Comparison of ENCODE assay signal across 1 cellular context in genomic region chr1:205318231-205318991, GRCh38.
TF ChIP-seq lines count a peak whose summit lies in the region.

No MANE protein-coding gene starts in this region.

TF ChIP-seq in HepG2, 621 proteins besides CTCF, POLR2A, EP300 and RAD21 (continued from another document and continues in another):
- no peak for TF ChIP-seq ZNF18 (CRISPR knock-in tag; IDR thresholded peaks at IDR 0.05; ENCODE audit: insufficient replicate concordance)
- TF ChIP-seq SMC3 (IDR thresholded peaks at IDR 0.05; ENCODE audit: low read length) = no peak
- TF ChIP-seq, protein P1, sequence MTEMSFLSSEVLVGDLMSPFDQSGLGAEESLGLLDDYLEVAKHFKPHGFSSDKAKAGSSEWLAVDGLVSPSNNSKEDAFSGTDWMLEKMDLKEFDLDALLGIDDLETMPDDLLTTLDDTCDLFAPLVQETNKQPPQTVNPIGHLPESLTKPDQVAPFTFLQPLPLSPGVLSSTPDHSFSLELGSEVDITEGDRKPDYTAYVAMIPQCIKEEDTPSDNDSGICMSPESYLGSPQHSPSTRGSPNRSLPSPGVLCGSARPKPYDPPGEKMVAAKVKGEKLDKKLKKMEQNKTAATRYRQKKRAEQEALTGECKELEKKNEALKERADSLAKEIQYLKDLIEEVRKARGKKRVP (CRISPR knock-in tag; IDR thresholded peaks at IDR 0.05) = peak in 1 of 2 experiments; percentile 26; a peak in 1 of 4 replicates
- TF ChIP-seq, protein P2, sequence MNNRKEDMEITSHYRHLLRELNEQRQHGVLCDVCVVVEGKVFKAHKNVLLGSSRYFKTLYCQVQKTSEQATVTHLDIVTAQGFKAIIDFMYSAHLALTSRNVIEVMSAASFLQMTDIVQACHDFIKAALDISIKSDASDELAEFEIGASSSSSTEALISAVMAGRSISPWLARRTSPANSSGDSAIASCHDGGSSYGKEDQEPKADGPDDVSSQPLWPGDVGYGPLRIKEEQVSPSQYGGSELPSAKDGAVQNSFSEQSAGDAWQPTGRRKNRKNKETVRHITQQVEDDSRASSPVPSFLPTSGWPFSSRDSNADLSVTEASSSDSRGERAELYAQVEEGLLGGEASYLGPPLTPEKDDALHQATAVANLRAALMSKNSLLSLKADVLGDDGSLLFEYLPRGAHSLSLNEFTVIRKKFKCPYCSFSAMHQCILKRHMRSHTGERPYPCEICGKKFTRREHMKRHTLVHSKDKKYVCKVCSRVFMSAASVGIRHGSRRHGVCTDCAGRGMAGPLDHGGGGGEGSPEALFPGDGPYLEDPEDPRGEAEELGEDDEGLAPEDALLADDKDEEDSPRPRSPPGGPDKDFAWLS (CRISPR knock-in tag; IDR thresholded peaks at IDR 0.05; ENCODE audit: borderline replicate concordance) = no peak
- no peak for TF ChIP-seq ZNF12 (CRISPR knock-in tag; IDR thresholded peaks at IDR 0.05)
- TF ChIP-seq MED1 (CRISPR knock-in tag; IDR thresholded peaks at IDR 0.05) = peak; percentile 41; the same call in 1 of the 2 replicates
- TF ChIP-seq RARA (CRISPR knock-in tag; IDR thresholded peaks at IDR 0.05) = 0 out of 2 replicates have a peak, but pooled peaks have one; percentile 14
- TF ChIP-seq, protein P3, sequence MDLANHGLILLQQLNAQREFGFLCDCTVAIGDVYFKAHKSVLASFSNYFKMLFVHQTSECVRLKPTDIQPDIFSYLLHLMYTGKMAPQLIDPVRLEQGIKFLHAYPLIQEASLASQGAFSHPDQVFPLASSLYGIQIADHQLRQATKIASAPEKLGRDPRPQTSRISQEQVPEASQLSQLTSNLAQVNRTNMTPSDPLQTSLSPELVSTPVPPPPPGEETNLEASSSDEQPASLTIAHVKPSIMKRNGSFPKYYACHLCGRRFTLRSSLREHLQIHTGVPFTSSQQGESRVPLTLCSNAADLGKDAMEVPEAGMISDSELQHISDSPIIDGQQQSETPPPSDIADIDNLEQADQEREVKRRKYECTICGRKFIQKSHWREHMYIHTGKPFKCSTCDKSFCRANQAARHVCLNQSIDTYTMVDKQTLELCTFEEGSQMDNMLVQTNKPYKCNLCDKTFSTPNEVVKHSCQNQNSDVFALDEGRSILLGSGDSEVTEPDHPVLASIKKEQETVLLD (CRISPR knock-in tag; IDR thresholded peaks at IDR 0.05; ENCODE audit: low read depth) = no peak
- TF ChIP-seq, protein P4, sequence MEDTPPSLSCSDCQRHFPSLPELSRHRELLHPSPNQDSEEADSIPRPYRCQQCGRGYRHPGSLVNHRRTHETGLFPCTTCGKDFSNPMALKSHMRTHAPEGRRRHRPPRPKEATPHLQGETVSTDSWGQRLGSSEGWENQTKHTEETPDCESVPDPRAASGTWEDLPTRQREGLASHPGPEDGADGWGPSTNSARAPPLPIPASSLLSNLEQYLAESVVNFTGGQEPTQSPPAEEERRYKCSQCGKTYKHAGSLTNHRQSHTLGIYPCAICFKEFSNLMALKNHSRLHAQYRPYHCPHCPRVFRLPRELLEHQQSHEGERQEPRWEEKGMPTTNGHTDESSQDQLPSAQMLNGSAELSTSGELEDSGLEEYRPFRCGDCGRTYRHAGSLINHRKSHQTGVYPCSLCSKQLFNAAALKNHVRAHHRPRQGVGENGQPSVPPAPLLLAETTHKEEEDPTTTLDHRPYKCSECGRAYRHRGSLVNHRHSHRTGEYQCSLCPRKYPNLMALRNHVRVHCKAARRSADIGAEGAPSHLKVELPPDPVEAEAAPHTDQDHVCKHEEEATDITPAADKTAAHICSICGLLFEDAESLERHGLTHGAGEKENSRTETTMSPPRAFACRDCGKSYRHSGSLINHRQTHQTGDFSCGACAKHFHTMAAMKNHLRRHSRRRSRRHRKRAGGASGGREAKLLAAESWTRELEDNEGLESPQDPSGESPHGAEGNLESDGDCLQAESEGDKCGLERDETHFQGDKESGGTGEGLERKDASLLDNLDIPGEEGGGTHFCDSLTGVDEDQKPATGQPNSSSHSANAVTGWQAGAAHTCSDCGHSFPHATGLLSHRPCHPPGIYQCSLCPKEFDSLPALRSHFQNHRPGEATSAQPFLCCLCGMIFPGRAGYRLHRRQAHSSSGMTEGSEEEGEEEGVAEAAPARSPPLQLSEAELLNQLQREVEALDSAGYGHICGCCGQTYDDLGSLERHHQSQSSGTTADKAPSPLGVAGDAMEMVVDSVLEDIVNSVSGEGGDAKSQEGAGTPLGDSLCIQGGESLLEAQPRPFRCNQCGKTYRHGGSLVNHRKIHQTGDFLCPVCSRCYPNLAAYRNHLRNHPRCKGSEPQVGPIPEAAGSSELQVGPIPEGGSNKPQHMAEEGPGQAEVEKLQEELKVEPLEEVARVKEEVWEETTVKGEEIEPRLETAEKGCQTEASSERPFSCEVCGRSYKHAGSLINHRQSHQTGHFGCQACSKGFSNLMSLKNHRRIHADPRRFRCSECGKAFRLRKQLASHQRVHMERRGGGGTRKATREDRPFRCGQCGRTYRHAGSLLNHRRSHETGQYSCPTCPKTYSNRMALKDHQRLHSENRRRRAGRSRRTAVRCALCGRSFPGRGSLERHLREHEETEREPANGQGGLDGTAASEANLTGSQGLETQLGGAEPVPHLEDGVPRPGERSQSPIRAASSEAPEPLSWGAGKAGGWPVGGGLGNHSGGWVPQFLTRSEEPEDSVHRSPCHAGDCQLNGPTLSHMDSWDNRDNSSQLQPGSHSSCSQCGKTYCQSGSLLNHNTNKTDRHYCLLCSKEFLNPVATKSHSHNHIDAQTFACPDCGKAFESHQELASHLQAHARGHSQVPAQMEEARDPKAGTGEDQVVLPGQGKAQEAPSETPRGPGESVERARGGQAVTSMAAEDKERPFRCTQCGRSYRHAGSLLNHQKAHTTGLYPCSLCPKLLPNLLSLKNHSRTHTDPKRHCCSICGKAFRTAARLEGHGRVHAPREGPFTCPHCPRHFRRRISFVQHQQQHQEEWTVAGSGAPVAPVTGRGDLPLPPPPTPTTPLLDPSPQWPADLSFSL (CRISPR knock-in tag; IDR thresholded peaks at IDR 0.05) = no peak
- TF ChIP-seq ISX (CRISPR knock-in tag; conservative IDR thresholded peaks at IDR 0.05) = no peak
- TF ChIP-seq SIN3A (IDR thresholded peaks at IDR 0.05; ENCODE audit: borderline replicate concordance, low read depth, low read length) = no peak
- TF ChIP-seq ZNF639 (CRISPR knock-in tag; conservative IDR thresholded peaks at IDR 0.05) = no peak
- no peak for TF ChIP-seq MYC (CRISPR knock-in tag; IDR thresholded peaks at IDR 0.05; ENCODE audit: borderline replicate concordance)
- no peak for TF ChIP-seq ZNF589 (CRISPR knock-in tag; conservative IDR thresholded peaks at IDR 0.05)
- TF ChIP-seq ETV5 (CRISPR knock-in tag; IDR thresholded peaks at IDR 0.05; ENCODE audit: borderline replicate concordance) = no peak; the same call in 1 of the 2 replicates
- TF ChIP-seq ZNF333 (CRISPR knock-in tag; IDR thresholded peaks at IDR 0.05; ENCODE audit: borderline replicate concordance) = no peak
- TF ChIP-seq ZNF879 (CRISPR knock-in tag; IDR thresholded peaks at IDR 0.05) = no peak
- TF ChIP-seq ZNF670 (CRISPR knock-in tag; IDR thresholded peaks at IDR 0.05; ENCODE audit: borderline replicate concordance) = no peak
- TF ChIP-seq TEF (CRISPR knock-in tag; IDR thresholded peaks at IDR 0.05) = no peak
- TF ChIP-seq ZNF567 (CRISPR knock-in tag; IDR thresholded peaks at IDR 0.05; ENCODE audit: borderline replicate concordance) = no peak
- TF ChIP-seq MAF1 (CRISPR knock-in tag; IDR thresholded peaks at IDR 0.05; ENCODE audit: borderline replicate concordance) = no peak
- no peak for TF ChIP-seq ZNF205 (CRISPR knock-in tag; IDR thresholded peaks at IDR 0.05)
- TF ChIP-seq, protein P5, sequence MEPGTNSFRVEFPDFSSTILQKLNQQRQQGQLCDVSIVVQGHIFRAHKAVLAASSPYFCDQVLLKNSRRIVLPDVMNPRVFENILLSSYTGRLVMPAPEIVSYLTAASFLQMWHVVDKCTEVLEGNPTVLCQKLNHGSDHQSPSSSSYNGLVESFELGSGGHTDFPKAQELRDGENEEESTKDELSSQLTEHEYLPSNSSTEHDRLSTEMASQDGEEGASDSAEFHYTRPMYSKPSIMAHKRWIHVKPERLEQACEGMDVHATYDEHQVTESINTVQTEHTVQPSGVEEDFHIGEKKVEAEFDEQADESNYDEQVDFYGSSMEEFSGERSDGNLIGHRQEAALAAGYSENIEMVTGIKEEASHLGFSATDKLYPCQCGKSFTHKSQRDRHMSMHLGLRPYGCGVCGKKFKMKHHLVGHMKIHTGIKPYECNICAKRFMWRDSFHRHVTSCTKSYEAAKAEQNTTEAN (CRISPR knock-in tag; conservative IDR thresholded peaks at IDR 0.05) = no peak
- peak; percentile 73 for TF ChIP-seq NFYC (CRISPR knock-in tag; IDR thresholded peaks at IDR 0.05)
- no peak for TF ChIP-seq GATAD1 (CRISPR knock-in tag; IDR thresholded peaks at IDR 0.05)
- TF ChIP-seq ZBTB7A (CRISPR knock-in tag; IDR thresholded peaks at IDR 0.05) = no peak; the same call in 1 of the 2 replicates
- no peak for TF ChIP-seq ZNF407 (CRISPR knock-in tag; IDR thresholded peaks at IDR 0.05; ENCODE audit: not compliant biosample characterization)
- TF ChIP-seq ZNF207 (IDR thresholded peaks at IDR 0.05; ENCODE audit: borderline replicate concordance) = no peak
- no peak for TF ChIP-seq ETV6 (CRISPR knock-in tag; conservative IDR thresholded peaks at IDR 0.05)
- TF ChIP-seq THAP8 (CRISPR knock-in tag; IDR thresholded peaks at IDR 0.05; ENCODE audit: borderline replicate concordance) = 0 out of 2 replicates have a peak, but pooled peaks have one; percentile 69
